1 cellular context compared by ENCODE assay signal in the genomic region with DNA sequence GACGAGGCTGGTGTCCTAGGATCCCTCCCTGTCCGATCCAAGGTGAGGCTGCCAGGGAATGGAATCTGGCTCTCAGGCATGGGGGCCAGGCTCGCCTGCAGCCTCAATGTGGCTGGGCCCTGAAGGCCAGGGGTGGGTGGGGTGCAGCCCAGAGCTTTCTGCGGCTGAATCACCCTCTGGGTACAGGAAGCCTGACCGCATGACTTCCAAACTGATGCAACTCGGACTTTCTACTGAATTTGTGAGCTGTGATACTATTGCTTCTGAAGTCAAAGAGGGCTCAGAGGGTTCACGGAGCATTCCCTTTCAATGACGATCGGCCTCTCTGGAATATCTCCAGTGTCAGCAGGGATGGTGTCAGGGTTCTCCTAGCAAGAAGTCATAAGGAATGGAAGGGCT.
TF ChIP-seq lines count a peak whose summit lies in the region.

No MANE protein-coding gene starts in this region.

TF ChIP-seq in SK-N-SH treated with all-trans-retinoic acid at 6 μM for 48 hours, 23 proteins besides CTCF, POLR2A, EP300 and RAD21 (continued from another document):
- TF ChIP-seq, protein P1, sequence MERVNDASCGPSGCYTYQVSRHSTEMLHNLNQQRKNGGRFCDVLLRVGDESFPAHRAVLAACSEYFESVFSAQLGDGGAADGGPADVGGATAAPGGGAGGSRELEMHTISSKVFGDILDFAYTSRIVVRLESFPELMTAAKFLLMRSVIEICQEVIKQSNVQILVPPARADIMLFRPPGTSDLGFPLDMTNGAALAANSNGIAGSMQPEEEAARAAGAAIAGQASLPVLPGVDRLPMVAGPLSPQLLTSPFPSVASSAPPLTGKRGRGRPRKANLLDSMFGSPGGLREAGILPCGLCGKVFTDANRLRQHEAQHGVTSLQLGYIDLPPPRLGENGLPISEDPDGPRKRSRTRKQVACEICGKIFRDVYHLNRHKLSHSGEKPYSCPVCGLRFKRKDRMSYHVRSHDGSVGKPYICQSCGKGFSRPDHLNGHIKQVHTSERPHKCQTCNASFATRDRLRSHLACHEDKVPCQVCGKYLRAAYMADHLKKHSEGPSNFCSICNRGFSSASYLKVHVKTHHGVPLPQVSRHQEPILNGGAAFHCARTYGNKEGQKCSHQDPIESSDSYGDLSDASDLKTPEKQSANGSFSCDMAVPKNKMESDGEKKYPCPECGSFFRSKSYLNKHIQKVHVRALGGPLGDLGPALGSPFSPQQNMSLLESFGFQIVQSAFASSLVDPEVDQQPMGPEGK (CRISPR knock-in tag; IDR thresholded peaks at IDR 0.05; ENCODE audit: borderline replicate concordance): no peak
- no peak for TF ChIP-seq ESRRG (CRISPR knock-in tag; IDR thresholded peaks at IDR 0.05)
